ENCODE assay signal across 8 cellular contexts in genomic region chr6:79076881-79077641, GRCh38. TPM values are rescaled to one million over a fixed set of nuclear protein-coding genes. Genes with fewer than 3 reads are reported as not detected.
DNase-seq lines count a peak whose midpoint lies in the region; TF ChIP-seq lines count a peak whose summit lies in the region.

No MANE protein-coding gene starts in this region.

- H3K9ac ChIP-seq in MM.1S (ENCODE audit: low read length) (peak overlapping the region; percentile 89), neural progenitor cell (peak overlapping the region; percentile 83)

- H3K4me2 ChIP-seq in MM.1S (ENCODE audit: low read depth, low read length) (peak overlapping the region; percentile 62), neural progenitor cell (peak overlapping the region; percentile 91)

- H4K20me1 ChIP-seq in MM.1S (ENCODE audit: insufficient read depth, low read length) (no peaks in the 10 kb centered on the region), neural progenitor cell (ENCODE audit: low read depth) (peaks cover 39% of the 10 kb centered on the region)

- 0 to 1% (median 1%) methylated on average over 51 to 78 of the region's 78 CpGs for WGBS in stomach, 5 donors

- TF ChIP-seq CTCF in MM.1S (IDR thresholded peaks at IDR 0.05; ENCODE audit: low read length) (no peak), foreskin fibroblast (IDR thresholded peaks at IDR 0.05; ENCODE audit: low read depth, low read length) (no peak), neural progenitor cell (IDR thresholded peaks at IDR 0.05) (no peak), stomach (IDR thresholded peaks at IDR 0.05) (no peak)

- TF ChIP-seq POLR2A in stomach (IDR thresholded peaks at IDR 0.05), result no peak

- H3K36me3 ChIP-seq in MM.1S (replicated peaks; ENCODE audit: insufficient read depth, low read length) (peaks cover 3% of the 10 kb centered on the region; the same call in 1 of the 2 replicates), neural progenitor cell (no peaks in the 10 kb centered on the region), stomach (peaks cover 0 to 4% (median 2%) of the 10 kb centered on the region in 4 donors)

- H3K4me3 Mint-ChIP-seq in neural progenitor cell, result peak overlapping the region; percentile 93

- H3K79me2 ChIP-seq in MM.1S (ENCODE audit: low read length) (peaks cover 47% of the 10 kb centered on the region), neural progenitor cell (ENCODE audit: low read depth) (peaks cover 82% of the 10 kb centered on the region)

- H3K36me3 Mint-ChIP-seq in neural progenitor cell, result peaks cover 26% of the 10 kb centered on the region

- H2AFZ ChIP-seq in MM.1S (ENCODE audit: low read length) (peak overlapping the region; percentile 73; the same call in 1 of the 2 replicates), neural progenitor cell (replicated peaks) (no peak overlapping the region)

- peak overlapping the region; percentile 91 for H3K27ac Mint-ChIP-seq in neural progenitor cell

- H3K27ac ChIP-seq in MM.1S (ENCODE audit: low read length), result peak overlapping the region; percentile 86
- peak overlapping the region; percentile 89 for H3K27ac ChIP-seq in neural progenitor cell
- peak overlapping the region; percentile 95 to 99 (median 99) for H3K27ac ChIP-seq in stomach

- peak; percentile 81 for DNase-seq in GDM1 (lab: John Stamatoyannopoulos, UW)
- peak; percentile 95 for DNase-seq in HCEC 1CT
- DNase-seq in MM.1S, result peak; percentile 87
- peak; percentile 31 for DNase-seq in SHP77 treated with DMSO at 0.1 percent for 48 hours (lab: John Stamatoyannopoulos, UW)
- peak; percentile 81 for DNase-seq in activated gamma-delta T cell treated with Interleukin-2 at 50 U/mL for 16 hours
- peak; percentile 97 to 99 for DNase-seq in foreskin fibroblast
- DNase-seq in neural progenitor cell (ENCODE audit: low spot score), result peak; percentile 96
- peak; percentile 92 for DNase-seq in stomach

- H3K9me2 ChIP-seq in MM.1S (replicated peaks; ENCODE audit: insufficient read depth, low read length), result no peaks in the 10 kb centered on the region

- TF ChIP-seq EP300 in stomach (IDR thresholded peaks at IDR 0.05), result no peak

- H3K4me3 ChIP-seq in MM.1S (ENCODE audit: low read length) (peak overlapping the region; percentile 83), foreskin fibroblast (ENCODE audit: low read depth in 1 of 2, low read length in 2 of 2) (peak overlapping the region; percentile 53 to 79), neural progenitor cell (peak overlapping the region; percentile 96), stomach (peak overlapping the region; percentile 80 to 90 (median 86))

- H3K9me3 Mint-ChIP-seq in neural progenitor cell, result peaks cover 2% of the 10 kb centered on the region

- peaks cover 45% of the 10 kb centered on the region for H3K4me1 ChIP-seq in MM.1S (ENCODE audit: low read length)
- H3K4me1 ChIP-seq in neural progenitor cell, result peaks cover 41% of the 10 kb centered on the region
- peaks cover 5 to 57% (median 31%) of the 10 kb centered on the region in 4 donors for H3K4me1 ChIP-seq in stomach

- H3K27me3 Mint-ChIP-seq in neural progenitor cell (ENCODE audit: insufficient read depth, low read depth), result peaks cover 9% of the 10 kb centered on the region

- H3F3A ChIP-seq in MM.1S (ENCODE audit: insufficient read depth, low read length), result peaks cover 25% of the 10 kb centered on the region
- no peaks in the 10 kb centered on the region for H3F3A ChIP-seq in neural progenitor cell (ENCODE audit: low read depth)

- intact Hi-C loops in stomach (cut with DNase I; ENCODE audit: low total_unique reads), result no loop called here

- H3K27me3 ChIP-seq in MM.1S (replicated peaks; ENCODE audit: insufficient read depth, low read length) (no peaks in the 10 kb centered on the region), neural progenitor cell (no peaks in the 10 kb centered on the region), stomach (no peaks in the 10 kb centered on the region)

- peaks cover 43% of the 10 kb centered on the region for H3K4me1 Mint-ChIP-seq in neural progenitor cell

- H3K9me3 ChIP-seq in MM.1S (replicated peaks; ENCODE audit: insufficient read depth, low read length) (no peaks in the 10 kb centered on the region), neural progenitor cell (ENCODE audit: low read depth) (no peaks in the 10 kb centered on the region), stomach (no peaks in the 10 kb centered on the region)

RNA-seq across cellular contexts. Expression of gene PHIP, which starts 1.0 kb away (rescaled TPM):
- total RNA-seq in neural progenitor cell (ENCODE audit: low replicate concordance) (80.0 and 129 TPM in 2 replicates), stomach (10 to 100 TPM; 18.2 to 70.7 (median 29.0) TPM)
- 10 to 100 TPM in 1 of 3 donors, 1 to 10 TPM in 2; 3.2 to 11.0 (median 7.5) TPM for polyA plus RNA-seq in stomach

Comparison
In these comparisons a context has a peak if more than half of its experiments do, and no peak if none do; other contexts are left out.
1. Peak in every context shown above with its lines: DNase-seq, H3K4me3 ChIP-seq and H3K27ac ChIP-seq.
2. DNase-seq: peak in every context shown above with its lines; median percentile 98 in foreskin fibroblast; 96 in neural progenitor cell; 95 in HCEC 1CT; 92 in stomach; 87 in MM.1S; 81 in GDM1; 81 in activated gamma-delta T cell treated with Interleukin-2 at 50 U/mL for 16 hours; 31 in SHP77 treated with DMSO at 0.1 percent for 48 hours.